ENCODE assay signal across 8 cellular contexts in the genomic region with DNA sequence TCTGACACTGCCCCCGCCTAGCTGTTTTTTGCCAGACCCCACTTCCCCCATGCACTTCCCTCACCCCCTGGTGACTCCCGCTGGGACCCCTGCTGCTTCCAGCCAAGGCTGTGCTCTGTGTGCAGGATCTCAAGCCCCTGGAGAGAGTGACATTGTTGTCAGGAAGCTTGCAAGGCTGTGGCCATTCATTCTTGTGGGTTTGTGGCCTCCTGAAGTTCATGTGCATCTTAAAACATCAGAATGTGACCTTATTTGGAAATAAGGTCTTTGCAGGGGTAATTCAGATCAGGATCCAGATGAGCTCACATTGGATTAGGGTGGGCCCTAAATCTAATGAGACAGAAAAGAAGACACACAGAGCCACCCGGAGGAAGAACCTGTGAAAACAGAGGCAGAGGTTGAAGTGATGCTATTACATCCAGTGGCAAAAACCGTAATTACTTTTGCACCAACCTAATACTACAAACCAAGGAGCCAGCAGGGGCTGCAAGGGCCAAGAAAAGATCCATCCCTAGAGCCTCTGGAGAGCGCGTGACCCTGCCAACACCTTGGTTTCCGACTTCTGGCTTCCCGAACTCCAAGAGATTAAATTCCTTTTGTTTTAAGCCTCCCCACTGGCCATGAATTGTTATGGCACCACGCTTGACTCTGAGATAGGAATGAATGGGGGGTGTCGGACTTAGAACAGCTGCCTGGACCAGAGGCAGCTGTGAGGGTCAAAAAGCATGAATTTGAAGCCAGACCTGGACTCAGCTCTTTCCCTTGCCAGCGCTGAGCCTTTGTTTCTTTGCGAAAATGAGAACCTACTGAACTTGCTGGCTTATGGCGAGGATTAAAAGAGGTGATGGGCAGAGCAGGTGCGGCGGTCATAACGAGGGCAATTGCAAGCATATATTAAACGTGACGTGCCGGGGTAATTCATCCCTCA.
A peak's percentile ranks its signal among the peaks of the same experiment; 100 is the strongest.
DNase-seq lines count a peak whose midpoint lies in the region; ATAC-seq and TF ChIP-seq lines count a peak whose summit lies in the region.

No MANE protein-coding gene starts in this region.

- peak overlapping the region in 6 of 7 donors; percentile 50 to 89 (median 67) for H3K27ac Mint-ChIP-seq in CD4-positive, alpha-beta memory T cell
- H3K27ac Mint-ChIP-seq in HFFc6 (peak overlapping the region; percentile 45; the same call in 1 of the 2 replicates), type B pancreatic cell (no peak overlapping the region)
- peak overlapping the region; percentile 62 for H3K27ac Mint-ChIP-seq in activated T-cell treated with anti-CD3 and anti-CD28 coated beads, Interleukin-2, amount 50 U/mL, for 24 hours

- peak in 1 of 5 donors; percentile 40 for DNase-seq in CD4-positive, alpha-beta memory T cell
- DNase-seq in HFFc6 = peak; percentile 51
- DNase-seq in activated T-cell treated with anti-CD3 and anti-CD28 coated beads, Interleukin-2, amount 50 U/mL, for 24 hours = peak; percentile 47
- DNase-seq in GM19240 (ENCODE audit: insufficient read length, low spot score) = no peak
- DNase-seq in NCI-H748 (lab: John Stamatoyannopoulos, UW; ENCODE audit: unreplicated experiment) = no peak
- no peak for DNase-seq in type B pancreatic cell (ENCODE audit: extremely low spot score, unreplicated experiment)

- H3K9me3 Mint-ChIP-seq in CD4-positive, alpha-beta memory T cell = no peaks in the 10 kb centered on the region
- H3K9me3 Mint-ChIP-seq in HFFc6 = no peaks in the 10 kb centered on the region
- no peaks in the 10 kb centered on the region for H3K9me3 Mint-ChIP-seq in activated T-cell treated with anti-CD3 and anti-CD28 coated beads, Interleukin-2, amount 50 U/mL, for 24 hours
- H3K9me3 Mint-ChIP-seq in type B pancreatic cell = no peaks in the 10 kb centered on the region

- POLR2A ChIA-PET in CD4-positive, alpha-beta memory T cell (lab: Charles Lee; ENCODE audit: partially characterized antibody) = interaction anchor here (0.8 kb wide), 1 partner anchor 81 kb away, joined by 4 read pairs; no protein-coding TSS in a partner anchor

- H3K36me3 ChIP-seq in CD4-positive, alpha-beta memory T cell (ENCODE audit: insufficient read depth, low read length) = no peaks in the 10 kb centered on the region
- H3K36me3 ChIP-seq in iPS-18a (ENCODE audit: control insufficient read depth, low read depth, low read length) = no peaks in the 10 kb centered on the region

- peaks cover 14% of the 10 kb centered on the region for H3K4me1 ChIP-seq in CD4-positive, alpha-beta memory T cell (ENCODE audit: insufficient read depth, low read length)
- H3K4me1 ChIP-seq in iPS-18a (ENCODE audit: control insufficient read depth, low read depth, low read length) = peaks cover 20% of the 10 kb centered on the region

- no peak overlapping the region for H3K4me3 ChIP-seq in CD4-positive, alpha-beta memory T cell (ENCODE audit: low read length in 2 of 2)
- H3K4me3 ChIP-seq in iPS-18a (ENCODE audit: low read length) = peak overlapping the region; percentile 22

- intact Hi-C loops in CD4-positive, alpha-beta memory T cell (cut with micrococcal nuclease) = no loop called here

- H3K4me3 Mint-ChIP-seq in CD4-positive, alpha-beta memory T cell = peak overlapping the region in 3 of 8 donors; percentile 39 to 63 (median 43)
- no peak overlapping the region for H3K4me3 Mint-ChIP-seq in HFFc6
- H3K4me3 Mint-ChIP-seq in activated T-cell treated with anti-CD3 and anti-CD28 coated beads, Interleukin-2, amount 50 U/mL, for 24 hours = no peak overlapping the region
- H3K4me3 Mint-ChIP-seq in type B pancreatic cell = no peak overlapping the region

- peak; percentile 21; the same call in 1 of the 2 replicates for TF ChIP-seq CTCF in HFFc6 (IDR thresholded peaks at IDR 0.05)
- TF ChIP-seq CTCF in type B pancreatic cell (conservative IDR thresholded peaks at IDR 0.05) = no peak

- no peaks in the 10 kb centered on the region for H3K27me3 ChIP-seq in CD4-positive, alpha-beta memory T cell (ENCODE audit: insufficient read depth, low read length)
- H3K27me3 ChIP-seq in iPS-18a (ENCODE audit: control insufficient read depth, insufficient read depth, low read length) = no peaks in the 10 kb centered on the region

- H3K9ac ChIP-seq in iPS-18a (ENCODE audit: low read length) = peak overlapping the region; percentile 1

- no peaks in the 10 kb centered on the region for H3K36me3 Mint-ChIP-seq in CD4-positive, alpha-beta memory T cell
- H3K36me3 Mint-ChIP-seq in HFFc6 (ENCODE audit: low read depth) (peaks cover 4% of the 10 kb centered on the region; the same call in 1 of the 2 replicates), type B pancreatic cell (peaks cover 4% of the 10 kb centered on the region)
- H3K36me3 Mint-ChIP-seq in activated T-cell treated with anti-CD3 and anti-CD28 coated beads, Interleukin-2, amount 50 U/mL, for 24 hours (ENCODE audit: low read depth) = no peaks in the 10 kb centered on the region

- ATAC-seq in HG03097 (IDR thresholded peaks at IDR 0.05; ENCODE audit: low FRiP score, unreplicated experiment) = no peak

- H3K9me3 ChIP-seq in CD4-positive, alpha-beta memory T cell (ENCODE audit: control insufficient read depth in 1 of 2, low read length in 2 of 2) = no peaks in the 10 kb centered on the region
- H3K9me3 ChIP-seq in iPS-18a (ENCODE audit: control insufficient read depth, low read depth, low read length) = no peaks in the 10 kb centered on the region

- H3K27ac ChIP-seq in CD4-positive, alpha-beta memory T cell (ENCODE audit: low read depth, low read length) = no peak overlapping the region
- peak overlapping the region; percentile 27 for H3K27ac ChIP-seq in iPS-18a (ENCODE audit: low read length)

- peaks cover 0 to 10% of the 10 kb centered on the region in 2 donors for H3K27me3 Mint-ChIP-seq in CD4-positive, alpha-beta memory T cell
- H3K27me3 Mint-ChIP-seq in HFFc6 (ENCODE audit: insufficient read depth) (no peaks in the 10 kb centered on the region; the same call in 1 of the 2 replicates), type B pancreatic cell (peaks cover 21% of the 10 kb centered on the region)
- H3K27me3 Mint-ChIP-seq in activated T-cell treated with anti-CD3 and anti-CD28 coated beads, Interleukin-2, amount 50 U/mL, for 24 hours = peaks cover 3% of the 10 kb centered on the region

- CTCF ChIA-PET in CD4-positive, alpha-beta memory T cell (lab: Charles Lee; ENCODE audit: partially characterized antibody) = no interaction called here

- H3K4me1 Mint-ChIP-seq in CD4-positive, alpha-beta memory T cell = peaks cover 8 to 16% (median 12%) of the 10 kb centered on the region in 4 donors
- H3K4me1 Mint-ChIP-seq in HFFc6 (ENCODE audit: low read depth) (peaks cover 35% of the 10 kb centered on the region), type B pancreatic cell (ENCODE audit: unreplicated experiment) (peaks cover 11% of the 10 kb centered on the region)
- H3K4me1 Mint-ChIP-seq in activated T-cell treated with anti-CD3 and anti-CD28 coated beads, Interleukin-2, amount 50 U/mL, for 24 hours (ENCODE audit: low read depth) = peaks cover 31% of the 10 kb centered on the region

Comparison
In these comparisons a context has a peak if more than half of its experiments do, and no peak if none do; other contexts are left out.
1. DNase-seq: peak in HFFc6 (single experiment) and activated T-cell treated with anti-CD3 and anti-CD28 coated beads, Interleukin-2, amount 50 U/mL, for 24 hours (single experiment); none in GM19240 (single experiment), NCI-H748 (single experiment) and type B pancreatic cell (single experiment).